ENCODE assay signal across 27 cellular contexts in the genomic region with DNA sequence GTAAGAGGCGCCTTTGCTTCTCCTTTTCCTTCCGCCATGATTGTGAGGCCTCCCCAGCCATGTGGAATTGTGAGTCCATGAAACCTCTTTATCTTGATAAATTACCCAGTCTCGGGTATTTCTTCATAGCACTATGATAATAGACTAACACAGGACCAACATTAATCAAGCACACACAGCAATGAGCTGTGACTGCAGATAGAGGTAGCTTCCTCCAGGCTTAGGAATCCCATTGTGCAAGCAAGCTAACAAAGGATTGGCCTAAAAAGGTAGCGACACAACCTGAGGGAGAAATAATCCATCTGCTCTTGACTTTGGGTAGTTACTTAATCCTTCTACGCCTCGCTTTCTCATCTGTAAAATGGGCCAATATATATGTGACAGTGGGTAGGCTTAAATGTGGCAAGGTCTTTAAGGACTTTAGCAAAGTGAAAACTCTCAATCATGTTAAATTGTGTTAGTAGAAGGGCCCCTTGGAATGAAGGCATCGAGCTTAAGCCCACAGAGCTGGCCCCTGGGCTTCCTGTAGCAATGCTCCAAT.
DNase-seq lines count a peak whose midpoint lies in the region; ATAC-seq, FAIRE-seq and TF ChIP-seq lines count a peak whose summit lies in the region.
"Had no signal": no experiment of that assay in that cellular context is flagged by ENCODE, and none has a peak within 500 bp of the region (broad histone marks: within the 10 kb centered on the region; RNA-seq: fewer than 3 reads in every experiment).

No MANE protein-coding gene starts in this region.

- H3K18ac ChIP-seq in mesenchymal stem cell (ENCODE audit: low read depth in 1 of 2, low read length in 2 of 2): no peak overlapping the region

- H3K23ac ChIP-seq in mesenchymal stem cell (ENCODE audit: low read length in 2 of 2): no peak overlapping the region

- no peak overlapping the region for H2BK120ac ChIP-seq in mesenchymal stem cell (ENCODE audit: low read depth, low read length)

- ATAC-seq in HCT116 (no peak), GM12878 (no peak), lower lobe of right lung (no peak), GM21723 (IDR thresholded peaks at IDR 0.05; ENCODE audit: unreplicated experiment) (no peak)
- ATAC-seq: mucosa of descending colon; psoas muscle; stimulated activated naive B cell treated with anti-CD40 and anti-IgM and Interleukin-4, amounts not matched to agents 10 μg/mL and 1 μg/mL and 100 μg/mL, for 72 hours had no signal

- no peak for TF ChIP-seq CTCF in HCT116 (IDR thresholded peaks at IDR 0.05 in 2 of 3, conservative IDR thresholded peaks at IDR 0.05 in 1 of 3; ENCODE audit: borderline replicate concordance in 1 of 3, insufficient read depth in 1 of 3, low read depth in 2 of 3, low read length in 2 of 3)
- no peak for TF ChIP-seq CTCF in GM12878 (IDR thresholded peaks at IDR 0.05 in 2 of 3, conservative IDR thresholded peaks at IDR 0.05 in 1 of 3; ENCODE audit: control insufficient read depth in 2 of 3, extremely low read depth in 1 of 3, insufficient read depth in 1 of 3, low read depth in 3 of 3, low read length in 3 of 3)
- no peak for TF ChIP-seq CTCF in testis (IDR thresholded peaks at IDR 0.05)
- no peak for TF ChIP-seq CTCF in lower lobe of right lung (IDR thresholded peaks at IDR 0.05)

- SMC1A ChIA-PET in GM12878 (lab: Charles Lee; ENCODE audit: uncharacterized antibody, unreplicated experiment): interaction anchor here (0.6 to 16.7 kb wide), 19 partner anchors 12 to 485 kb away, joined by 3 to 291 read pairs (median 4); partner anchors contain the start of gene SOX9

- no peak overlapping the region for H4K8ac ChIP-seq in mesenchymal stem cell (ENCODE audit: low read length)

- no peak overlapping the region for H2BK12ac ChIP-seq in mesenchymal stem cell (ENCODE audit: low read length in 2 of 2)

- peaks cover under 1% of the 10 kb centered on the region for H3K79me1 ChIP-seq in mesenchymal stem cell (replicated peaks; ENCODE audit: low read length, poor library complexity, severe bottlenecking)

- no peaks in the 10 kb centered on the region for H3K9me3 ChIP-seq in HCT116 (ENCODE audit: control insufficient read depth in 1 of 2, insufficient read depth in 1 of 2, low read depth in 1 of 2, low read length in 2 of 2)
- H3K9me3 ChIP-seq in GM12878 (replicated peaks; ENCODE audit: control insufficient read depth, insufficient read depth, low read length): no peaks in the 10 kb centered on the region; the same call in 2 of the 3 replicates
- no peaks in the 10 kb centered on the region for H3K9me3 ChIP-seq in mesenchymal stem cell (ENCODE audit: control insufficient read depth, low read length)
- H3K9me3 ChIP-seq in testis: no peaks in the 10 kb centered on the region
- H3K9me3 ChIP-seq in lower lobe of right lung: no peaks in the 10 kb centered on the region
- H3K9me3 ChIP-seq: breast epithelium, mucosa of descending colon, psoas muscle, thoracic aorta had no signal

- H3K4me3 ChIP-seq in HCT116 (replicated peaks in 1 of 2; ENCODE audit: low read depth in 1 of 2, low read length in 2 of 2): no peak overlapping the region
- H3K4me3 ChIP-seq in GM12878: no peak overlapping the region
- peak overlapping the region in 1 of 2 experiments; percentile 58 for H3K4me3 ChIP-seq in mesenchymal stem cell (ENCODE audit: insufficient read depth in 1 of 2, low read depth in 1 of 2, low read length in 2 of 2)
- no peak overlapping the region for H3K4me3 ChIP-seq in testis
- H3K4me3 ChIP-seq in lower lobe of right lung: no peak overlapping the region
- H3K4me3 ChIP-seq: breast epithelium, mucosa of descending colon, psoas muscle, thoracic aorta had no signal

- WGBS in GM12878 (ENCODE audit: insufficient coverage, insufficient replicate concordance, low lambda C conversion rate, missing lambda C conversion rate): 85% methylated on average over 7 of the region's 7 CpGs
- WGBS in mesenchymal stem cell: 98% methylated on average over 7 of the region's 7 CpGs
- 84 to 86% methylated on average over 7 of the region's 7 CpGs for WGBS in testis, 2 donors

- H2BK15ac ChIP-seq in mesenchymal stem cell (ENCODE audit: low read depth, poor library complexity, severe bottlenecking): no peak overlapping the region

- H3K9me2 ChIP-seq in HCT116 (ENCODE audit: insufficient read depth): no peaks in the 10 kb centered on the region

- H2AFZ ChIP-seq in HCT116 (ENCODE audit: low read depth, low read length, poor library complexity, severe bottlenecking) (no peak overlapping the region), GM12878 (ENCODE audit: control insufficient read depth, low read depth, low read length) (no peak overlapping the region), mesenchymal stem cell (ENCODE audit: low read depth, low read length) (no peak overlapping the region)

- no peak for DNase-seq in HCT116 (ENCODE audit: low read depth, low spot score)
- DNase-seq in GM12878 (ENCODE audit: low read depth, low spot score): no peak
- DNase-seq in mesenchymal stem cell: no peak
- DNase-seq in testis: no peak
- no peak for DNase-seq in lower lobe of right lung
- DNase-seq in cerebellar nuclear complex (lab: John Stamatoyannopoulos, UW): no peak
- DNase-seq: activated CD4-positive, alpha-beta T cell treated with anti-CD3 and anti-CD28 coated beads, Interleukin-2, amount 50 U/mL, for 48 hours; activated CD4-positive, CD25-positive, alpha-beta regulatory T cell; activated CD8-positive, alpha-beta memory T cell treated with anti-CD3 and anti-CD28 coated beads, Interleukin-2, amount 50 U/mL, for 48 hours; activated naive CD8-positive, alpha-beta T cell treated with anti-CD3 and anti-CD28 coated beads, Interleukin-2, amount 10 ng/mL, durations not matched to agents 7 days and 5 days; CD4-positive, alpha-beta T cell; endodermal cell; KG1; mucosa of descending colon; NCI-H1417 treated with DMSO at 0.1 percent for 48 hours; NCI-H2081 treated with DMSO at 0.1 percent for 48 hours; OCI-M1; psoas muscle; SHP77; stimulated activated CD4-positive, alpha-beta T cell treated with anti-CD3 and anti-CD28 coated beads, Interleukin-4, amount 100 ng/mL, for 24 hours; stimulated activated naive B cell treated with anti-CD40 and anti-IgM and Interleukin-4, amounts not matched to agents 10 μg/mL and 1 μg/mL and 100 μg/mL, for 72 hours had no signal

- peaks cover 14 to 39% of the 10 kb centered on the region in 2 experiments for H3K4me1 ChIP-seq in HCT116 (ENCODE audit: control insufficient read depth in 1 of 2, insufficient read depth in 2 of 2, low read length in 2 of 2)
- H3K4me1 ChIP-seq in GM12878 (ENCODE audit: control insufficient read depth, insufficient read depth, low read length): peaks cover 45% of the 10 kb centered on the region
- peaks cover 44% of the 10 kb centered on the region for H3K4me1 ChIP-seq in mesenchymal stem cell (ENCODE audit: control insufficient read depth, insufficient read depth, low read depth, low read length)
- H3K4me1 ChIP-seq in testis: peaks cover 53% of the 10 kb centered on the region
- peaks cover 15% of the 10 kb centered on the region for H3K4me1 ChIP-seq in lower lobe of right lung
- H3K4me1 ChIP-seq: breast epithelium, psoas muscle had no signal

- RAD21 ChIA-PET in HCT116 (lab: Charles Lee; ENCODE audit: low non-redundant PET in 1 of 2, low total read pairs in 2 of 2, uncharacterized antibody in 2 of 2, unreplicated experiment in 2 of 2) (no interaction called here), GM12878 (lab: Charles Lee; ENCODE audit: unreplicated experiment) (interaction anchor here (0.6 to 15.8 kb wide), 13 partner anchors 16 to 484 kb away, joined by 3 to 361 read pairs (median 5); partner anchors contain the start of gene SOX9)

- no peak for FAIRE-seq in GM12878 (lab: Jason Lieb, UNC)
- FAIRE-seq: H1, islet of Langerhans had no signal

- H2AK5ac ChIP-seq in mesenchymal stem cell (ENCODE audit: low read length, severe bottlenecking): no peak overlapping the region

- no peak for TF ChIP-seq POLR2A in HCT116 (IDR thresholded peaks at IDR 0.05; ENCODE audit: borderline replicate concordance, extremely low read depth, insufficient read depth, insufficient read length)
- TF ChIP-seq POLR2A in GM12878 (IDR thresholded peaks at IDR 0.05; ENCODE audit: low read depth, low read length): no peak
- TF ChIP-seq POLR2A in testis (IDR thresholded peaks at IDR 0.05): no peak

- CTCF ChIA-PET in HCT116 (lab: Charles Lee): interaction anchor here (1.0 kb wide), 1 partner anchor 83 kb away, joined by 5 read pairs; no protein-coding TSS in a partner anchor
- CTCF ChIA-PET in GM12878 (lab: Yijun Ruan, JAX): interaction anchor here (1.0 to 10.1 kb wide), 9 partner anchors 25 to 675 kb away, joined by 3 to 111 read pairs (median 3); no protein-coding TSS in a partner anchor

- H4K91ac ChIP-seq in mesenchymal stem cell (ENCODE audit: low read length): no peak overlapping the region

- H3K36me3 ChIP-seq in HCT116 (ENCODE audit: control insufficient read depth in 1 of 2, insufficient read depth in 2 of 2, low read length in 2 of 2): no peaks in the 10 kb centered on the region
- no peaks in the 10 kb centered on the region for H3K36me3 ChIP-seq in GM12878 (ENCODE audit: control insufficient read depth in 2 of 2, insufficient read depth in 2 of 2, low read length in 1 of 2)
- H3K36me3 ChIP-seq in mesenchymal stem cell (ENCODE audit: control insufficient read depth in 1 of 2, insufficient read depth in 2 of 2, low read depth in 1 of 2, low read length in 2 of 2): no peaks in the 10 kb centered on the region
- H3K36me3 ChIP-seq in testis (ENCODE audit: low read depth, missing control alignments): no peaks in the 10 kb centered on the region
- no peaks in the 10 kb centered on the region for H3K36me3 ChIP-seq in lower lobe of right lung
- H3K36me3 ChIP-seq: breast epithelium, thoracic aorta had no signal

- no peaks in the 10 kb centered on the region for H3K27me3 ChIP-seq in HCT116 (ENCODE audit: insufficient read depth, low read length)
- H3K27me3 ChIP-seq in GM12878 (replicated peaks in 1 of 2; ENCODE audit: control insufficient read depth in 2 of 2, insufficient read depth in 2 of 2, low read length in 1 of 2): no peaks in the 10 kb centered on the region
- H3K27me3 ChIP-seq in mesenchymal stem cell (ENCODE audit: control insufficient read depth in 1 of 2, insufficient read depth in 1 of 2, low read length in 2 of 2): no peaks in the 10 kb centered on the region
- no peaks in the 10 kb centered on the region for H3K27me3 ChIP-seq in testis
- no peaks in the 10 kb centered on the region for H3K27me3 ChIP-seq in lower lobe of right lung (ENCODE audit: low read depth)
- H3K27me3 ChIP-seq: breast epithelium had no signal

- intact Hi-C loops in HCT116 (cut with micrococcal nuclease): no loop called here
- intact Hi-C loops in GM12878 (cut with micrococcal nuclease; ENCODE audit: unreplicated experiment): loop anchor here (2.0 kb wide), 1 partner anchor 486 kb away; no protein-coding TSS in a partner anchor
- intact Hi-C loops in testis (cut with DNase I; ENCODE audit: low total_unique reads): no loop called here
- intact Hi-C loops in lower lobe of right lung (cut with DNase I): no loop called here

- POLR2A ChIA-PET in HCT116 (lab: Charles Lee): no interaction called here
- POLR2A ChIA-PET in GM12878 (lab: Charles Lee): interaction anchor here (1.1 to 8.7 kb wide), 7 partner anchors 9 to 197 kb away, joined by 3 to 143 read pairs (median 4); no protein-coding TSS in a partner anchor

- H3K4me2 ChIP-seq in HCT116 (ENCODE audit: low read length) (no peak overlapping the region), GM12878 (ENCODE audit: control insufficient read depth, insufficient read depth) (no peak overlapping the region), mesenchymal stem cell (ENCODE audit: low read length, poor library complexity, severe bottlenecking) (no peak overlapping the region)

- no peak overlapping the region for H2BK5ac ChIP-seq in mesenchymal stem cell (ENCODE audit: low read depth, low read length, poor library complexity, severe bottlenecking)

- H3K14ac ChIP-seq in mesenchymal stem cell (ENCODE audit: low read length in 2 of 2): no peak overlapping the region

- TF ChIP-seq RAD21 in HCT116 (IDR thresholded peaks at IDR 0.05; ENCODE audit: low read depth): no peak
- TF ChIP-seq RAD21 in GM12878 (IDR thresholded peaks at IDR 0.05; ENCODE audit: insufficient read depth, low read depth, low read length): no peak

- no peak overlapping the region for H3K4ac ChIP-seq in mesenchymal stem cell (ENCODE audit: low read depth in 1 of 2, low read length in 2 of 2)

- in situ Hi-C loops in GM12878 (cut with MboI): loop anchor here (10.0 kb wide), 1 partner anchor 390 kb away; the partner anchor contains the start of gene SOX9

- no peak for TF ChIP-seq EP300 in GM12878 (IDR thresholded peaks at IDR 0.05; ENCODE audit: borderline replicate concordance in 1 of 2, control insufficient read depth in 1 of 2, low read depth in 2 of 2, low read length in 2 of 2)

- H3K27ac ChIP-seq in HCT116 (ENCODE audit: low read depth, low read length) (no peak overlapping the region), GM12878 (ENCODE audit: control insufficient read depth, insufficient read depth) (peak overlapping the region; percentile 84), mesenchymal stem cell (ENCODE audit: low read length, poor library complexity, severe bottlenecking) (peak overlapping the region; percentile 69), testis (peak overlapping the region; percentile 72 to 74), lower lobe of right lung (no peak overlapping the region)
- H3K27ac ChIP-seq: breast epithelium, coronary artery, psoas muscle, thoracic aorta had no signal

- no peaks in the 10 kb centered on the region for H4K20me1 ChIP-seq in HCT116 (ENCODE audit: insufficient read depth)
- no peaks in the 10 kb centered on the region for H4K20me1 ChIP-seq in GM12878 (ENCODE audit: control insufficient read depth, insufficient read depth)

- H3K79me2 ChIP-seq in HCT116 (ENCODE audit: insufficient read depth, low read length) (peaks cover 65% of the 10 kb centered on the region), GM12878 (ENCODE audit: control insufficient read depth, insufficient read depth, low read length) (no peaks in the 10 kb centered on the region)

- BruUV-seq in HCT116 (replicated peaks; lab: Mats Ljungman, UMichigan): no TSS peak
- TSS peak; percentile 75 for BruUV-seq in GM12878 (replicated peaks; lab: Mats Ljungman, UMichigan)

- no peak overlapping the region for H3K9ac ChIP-seq in HCT116 (ENCODE audit: low read length)
- no peak overlapping the region; the same call in 1 of the 2 replicates for H3K9ac ChIP-seq in GM12878 (ENCODE audit: control insufficient read depth, insufficient read depth, low read length)
- peak overlapping the region; percentile 77 for H3K9ac ChIP-seq in mesenchymal stem cell (ENCODE audit: low read length)

Comparison
In these comparisons a context has a peak if more than half of its experiments do, and no peak if none do; other contexts are left out.
1. H3K27ac ChIP-seq: peak in GM12878 (single experiment), mesenchymal stem cell (single experiment) and testis (2 of 2); none in HCT116 (single experiment) and lower lobe of right lung (single experiment).
2. Of the 18 proteins assayed by ChIP-seq in both GM12878 and HCT116: peak only in GM12878: ZBTB33; only in HCT116: CBX3; in both: none; in neither: 16.